Comparison of ENCODE assay signal across 8 cellular contexts in the genomic region with DNA sequence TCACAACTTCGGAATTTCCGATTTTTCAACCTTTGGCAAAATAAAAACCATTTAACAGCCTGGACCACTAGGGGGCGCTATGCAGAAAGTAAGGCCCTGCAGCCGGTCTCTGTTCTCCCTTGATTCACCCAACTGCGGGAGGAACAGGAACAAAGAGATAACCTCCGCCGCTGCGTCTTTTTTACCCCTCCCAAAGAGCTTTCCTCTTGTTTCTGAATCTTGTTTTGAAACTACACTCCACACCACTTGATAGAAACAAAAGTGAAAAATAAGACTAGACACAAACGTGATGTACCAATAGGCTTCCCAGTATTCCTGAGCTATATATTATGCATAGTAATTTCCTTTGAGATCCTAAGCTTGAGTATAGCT.
A peak's percentile ranks its signal among the peaks of the same experiment; 100 is the strongest.
DNase-seq lines count a peak whose midpoint lies in the region; ATAC-seq and TF ChIP-seq lines count a peak whose summit lies in the region.

No MANE protein-coding gene starts in this region.

- ATAC-seq in right cardiac atrium (peak in 1 of 2 donors; percentile 62), sciatic nerve (peak; percentile 78), GM21390 (IDR thresholded peaks at IDR 0.05; ENCODE audit: unreplicated experiment) (no peak), HG03045 (IDR thresholded peaks at IDR 0.05; ENCODE audit: unreplicated experiment) (no peak)

- H3K9me3 ChIP-seq in adipocyte (ENCODE audit: control insufficient read depth, low read length) (no peaks in the 10 kb centered on the region), right cardiac atrium (ENCODE audit: control insufficient read depth, low read length) (no peaks in the 10 kb centered on the region)

- H3K27me3 ChIP-seq in adipocyte (replicated peaks; ENCODE audit: control insufficient read depth, insufficient read depth, low read length) (peaks cover 25% of the 10 kb centered on the region), right cardiac atrium (ENCODE audit: control insufficient read depth, insufficient read depth) (no peaks in the 10 kb centered on the region)

- WGBS in right cardiac atrium: 2% methylated on average over 9 of the region's 9 CpGs

- DNase-seq in NCI-H128 (lab: John Stamatoyannopoulos, UW; ENCODE audit: unreplicated experiment): peak; percentile 36
- DNase-seq in T follicular helper cell (ENCODE audit: low read depth): peak; percentile 58
- peak; percentile 88 for DNase-seq in adipocyte (ENCODE audit: low read depth)
- DNase-seq in right cardiac atrium: peak; percentile 64 to 84 (median 70)
- peak; percentile 82 for DNase-seq in sciatic nerve (ENCODE audit: low spot score)

- peak; percentile 79 for TF ChIP-seq CTCF in GM12801 (IDR thresholded peaks at IDR 0.05; ENCODE audit: extremely low read depth, insufficient read length)

- intact Hi-C loops in right cardiac atrium (cut with DNase I): loop anchor here in 3 of 4 donors (5.0 to 10.0 kb wide), 2 partner anchors 403 to 406 kb away; a partner anchor contains a TSS
- intact Hi-C loops in sciatic nerve (cut with DNase I): no loop called here

- no peak overlapping the region for H3K9ac ChIP-seq in adipocyte (ENCODE audit: low read length)

- H3K27ac ChIP-seq in right cardiac atrium (ENCODE audit: low read length): no peak overlapping the region

- H3K4me3 ChIP-seq in adipocyte (ENCODE audit: low read length): peak overlapping the region; percentile 42
- no peak overlapping the region for H3K4me3 ChIP-seq in right cardiac atrium (ENCODE audit: low read length)

- peaks cover 3% of the 10 kb centered on the region for H3K4me1 ChIP-seq in adipocyte (ENCODE audit: control insufficient read depth, insufficient read depth, low read length)
- H3K4me1 ChIP-seq in right cardiac atrium (ENCODE audit: control insufficient read depth, insufficient read depth, low read length): no peaks in the 10 kb centered on the region

- no peaks in the 10 kb centered on the region for H3K36me3 ChIP-seq in adipocyte (ENCODE audit: control insufficient read depth, insufficient read depth, low read length, severe bottlenecking)

Comparison
In these comparisons a context has a peak if more than half of its experiments do, and no peak if none do; other contexts are left out.
1. DNase-seq: peak in every context shown above with its lines; median percentile 88 in adipocyte; 82 in sciatic nerve; 70 in right cardiac atrium; 58 in T follicular helper cell; 36 in NCI-H128.